ENCODE assay signal across 32 cellular contexts in the genomic region with DNA sequence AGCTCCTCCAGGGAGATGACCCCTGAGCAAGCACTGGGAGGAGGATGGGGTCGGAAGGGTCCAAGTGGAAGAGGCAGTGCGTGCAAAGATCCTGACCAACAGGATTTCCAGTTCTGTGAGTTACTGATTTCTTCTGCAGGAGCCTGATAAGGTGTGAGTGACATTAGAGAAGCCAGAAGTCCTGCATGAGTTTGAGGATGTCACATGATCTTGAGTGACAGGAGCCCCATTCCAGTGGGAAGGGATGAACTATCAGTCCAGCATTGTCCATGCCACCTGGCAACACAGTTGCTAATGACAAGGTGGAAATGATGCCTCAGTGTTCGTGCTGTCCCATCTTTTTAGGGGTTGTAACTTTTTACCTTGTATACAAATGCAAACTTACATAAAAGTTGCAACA.
"Had no signal": no experiment of that assay in that cellular context is flagged by ENCODE, and none has a peak within 500 bp of the region (broad histone marks: within the 10 kb centered on the region; RNA-seq: fewer than 3 reads in every experiment).

No MANE protein-coding gene starts in this region.

- H3K9me3 ChIP-seq: adrenal gland, gastrocnemius medialis had no signal

- H3K4me3 ChIP-seq: adrenal gland, breast epithelium, dorsolateral prefrontal cortex, esophagus muscularis mucosa, gastrocnemius medialis, heart left ventricle had no signal

- FAIRE-seq: colon had no signal

- H3K27ac ChIP-seq: adrenal gland, breast epithelium, dorsolateral prefrontal cortex, esophagus muscularis mucosa, foreskin keratinocyte, gastrocnemius medialis, heart left ventricle had no signal

- H3K4me3 Mint-ChIP-seq: activated CD4-positive, alpha-beta memory T cell treated with anti-CD3 and anti-CD28 coated beads, Interleukin-2, amount 10 ng/mL, durations not matched to agents 7 days and 5 days; activated CD4-positive, alpha-beta T cell treated with anti-CD3 and anti-CD28 coated beads for 36 hours; activated CD4-positive, alpha-beta T cell treated with anti-CD3 and anti-CD28 coated beads, Interleukin-2, amount 10 ng/mL, durations not matched to agents 24 days and 14 days; activated naive CD4-positive, alpha-beta T cell treated with anti-CD3 and anti-CD28 coated beads for 36 hours; activated naive CD4-positive, alpha-beta T cell treated with anti-CD3 and anti-CD28 coated beads, Interleukin-2, amount 50 U/mL, for 24 hours; activated naive CD8-positive, alpha-beta T cell treated with anti-CD3 and anti-CD28 coated beads for 36 hours; activated naive CD8-positive, alpha-beta T cell treated with anti-CD3 and anti-CD28 coated beads, Interleukin-2, amount 50 U/mL, for 24 hours; activated T-helper 1 cell treated with anti-CD3 and anti-CD28 coated beads, Interleukin-12 subunit alpha, Interleukin-12 subunit beta, Interleukin-2, Interleukin-4 antibody, amounts not matched to agents 30 ng/mL and 10 ng/mL and 1 ng/mL, durations not matched to agents 14 hours and 24 hours and 36 hours; brain; central memory CD8-positive, alpha-beta T cell; dendritic cell treated with granulocyte-macrophage colony-stimulating factor and Interleukin-4, amounts not matched to agents 40 ng/mL and 50 ng/mL, for 4 days; effector memory CD8-positive, alpha-beta T cell had no signal

- H3K4me1 ChIP-seq: adrenal gland, breast epithelium, foreskin keratinocyte had no signal

- ATAC-seq: activated CD4-positive, alpha-beta T cell treated with anti-CD3 and anti-CD28 coated beads for 36 hours; activated naive CD8-positive, alpha-beta T cell treated with anti-CD3 and anti-CD28 coated beads, Interleukin-2, amount 50 U/mL, for 24 hours; effector memory CD8-positive, alpha-beta T cell; foreskin keratinocyte; gastrocnemius medialis; heart left ventricle had no signal

- H3K27me3 ChIP-seq: adrenal gland, dorsolateral prefrontal cortex, gastrocnemius medialis had no signal

- H3K27ac Mint-ChIP-seq: activated CD4-positive, alpha-beta memory T cell treated with anti-CD3 and anti-CD28 coated beads, Interleukin-2, amount 10 ng/mL, durations not matched to agents 7 days and 5 days; activated CD4-positive, alpha-beta T cell treated with anti-CD3 and anti-CD28 coated beads for 36 hours; activated CD4-positive, alpha-beta T cell treated with anti-CD3 and anti-CD28 coated beads, Interleukin-2, amount 10 ng/mL, durations not matched to agents 24 days and 14 days; activated naive CD4-positive, alpha-beta T cell treated with anti-CD3 and anti-CD28 coated beads for 36 hours; activated naive CD4-positive, alpha-beta T cell treated with anti-CD3 and anti-CD28 coated beads, Interleukin-2, amount 50 U/mL, for 24 hours; activated naive CD8-positive, alpha-beta T cell treated with anti-CD3 and anti-CD28 coated beads for 36 hours; activated naive CD8-positive, alpha-beta T cell treated with anti-CD3 and anti-CD28 coated beads, Interleukin-2, amount 50 U/mL, for 24 hours; activated T-helper 1 cell treated with anti-CD3 and anti-CD28 coated beads, Interleukin-12 subunit alpha, Interleukin-12 subunit beta, Interleukin-2, Interleukin-4 antibody, amounts not matched to agents 30 ng/mL and 10 ng/mL and 1 ng/mL, durations not matched to agents 14 hours and 24 hours and 36 hours; activated T-helper 2 cell treated with anti-CD3 and anti-CD28 coated beads, Interferon-gamma antibody, Interleukin-2, Interleukin-4, amounts not matched to agents 10 μg/mL and 5 μg/mL and 100 μg/mL, durations not matched to agents 14 hours and 24 hours and 36 hours; brain; dendritic cell treated with granulocyte-macrophage colony-stimulating factor and Interleukin-4, amounts not matched to agents 40 ng/mL and 50 ng/mL, for 4 days; effector memory CD8-positive, alpha-beta T cell had no signal

- H3K9me3 Mint-ChIP-seq: activated CD4-positive, alpha-beta memory T cell treated with anti-CD3 and anti-CD28 coated beads, Interleukin-2, amount 10 ng/mL, durations not matched to agents 7 days and 5 days; activated CD4-positive, alpha-beta T cell treated with anti-CD3 and anti-CD28 coated beads, Interleukin-2, amount 10 ng/mL, durations not matched to agents 24 days and 14 days; activated naive CD4-positive, alpha-beta T cell treated with anti-CD3 and anti-CD28 coated beads, Interleukin-2, amount 50 U/mL, for 24 hours; activated T-helper 1 cell treated with anti-CD3 and anti-CD28 coated beads, Interleukin-12 subunit alpha, Interleukin-12 subunit beta, Interleukin-2, Interleukin-4 antibody, amounts not matched to agents 30 ng/mL and 10 ng/mL and 1 ng/mL, durations not matched to agents 14 hours and 24 hours and 36 hours; activated T-helper 2 cell treated with anti-CD3 and anti-CD28 coated beads, Interferon-gamma antibody, Interleukin-2, Interleukin-4, amounts not matched to agents 10 μg/mL and 5 μg/mL and 100 μg/mL, durations not matched to agents 14 hours and 24 hours and 36 hours; central memory CD8-positive, alpha-beta T cell; dendritic cell treated with granulocyte-macrophage colony-stimulating factor and Interleukin-4, amounts not matched to agents 40 ng/mL and 50 ng/mL, for 4 days; effector memory CD8-positive, alpha-beta T cell had no signal

- H3K36me3 Mint-ChIP-seq: activated naive CD4-positive, alpha-beta T cell treated with anti-CD3 and anti-CD28 coated beads, Interleukin-2, amount 50 U/mL, for 24 hours; activated naive CD8-positive, alpha-beta T cell treated with anti-CD3 and anti-CD28 coated beads for 36 hours; brain had no signal

- DNase-seq: activated CD4-positive, alpha-beta T cell treated with anti-CD3 and anti-CD28 coated beads for 36 hours; activated CD4-positive, alpha-beta T cell treated with anti-CD3 and anti-CD28 coated beads, Interleukin-2, amount 10 ng/mL, durations not matched to agents 24 days and 14 days; activated CD4-positive, alpha-beta T cell treated with anti-CD3 and anti-CD28 coated beads, Interleukin-2, amount 50 U/mL, for 4 hours; activated CD4-positive, CD25-positive, alpha-beta regulatory T cell; activated CD4-positive, CD25-positive, alpha-beta regulatory T cell treated with anti-CD3 and anti-CD28 coated beads, Interleukin-2, amount 50 U/mL, for 72 hours; activated CD8-positive, alpha-beta memory T cell treated with anti-CD3 and anti-CD28 coated beads, Interleukin-2, amount 50 U/mL, for 4 hours; activated effector memory CD4-positive, alpha-beta T cell treated with anti-CD3 and anti-CD28 coated beads, Interleukin-2, amount 50 U/mL, for 16 hours; activated naive CD4-positive, alpha-beta T cell treated with anti-CD3 and anti-CD28 coated beads for 36 hours; activated naive CD8-positive, alpha-beta T cell treated with anti-CD3 and anti-CD28 coated beads for 36 hours; activated naive CD8-positive, alpha-beta T cell treated with anti-CD3 and anti-CD28 coated beads, Interleukin-2, amount 50 U/mL, for 24 hours; activated T-cell treated with anti-CD3 and anti-CD28 coated beads, Interleukin-2, amount 50 U/mL, for 1 hour; activated T-cell treated with anti-CD3 and anti-CD28 coated beads, Interleukin-2, amount 50 U/mL, for 48 hours; amygdala; dorsolateral prefrontal cortex; effector memory CD8-positive, alpha-beta T cell; erythroblast; foreskin keratinocyte; gastrocnemius medialis; glutamatergic neuron; heart left ventricle; T-helper 2 cell had no signal

- H3K4me1 Mint-ChIP-seq: activated CD4-positive, alpha-beta memory T cell treated with anti-CD3 and anti-CD28 coated beads, Interleukin-2, amount 10 ng/mL, durations not matched to agents 7 days and 5 days; activated CD4-positive, alpha-beta T cell treated with anti-CD3 and anti-CD28 coated beads for 36 hours; activated CD4-positive, alpha-beta T cell treated with anti-CD3 and anti-CD28 coated beads, Interleukin-2, amount 10 ng/mL, durations not matched to agents 24 days and 14 days; activated naive CD4-positive, alpha-beta T cell treated with anti-CD3 and anti-CD28 coated beads, Interleukin-2, amount 50 U/mL, for 24 hours; activated naive CD8-positive, alpha-beta T cell treated with anti-CD3 and anti-CD28 coated beads for 36 hours; activated naive CD8-positive, alpha-beta T cell treated with anti-CD3 and anti-CD28 coated beads, Interleukin-2, amount 50 U/mL, for 24 hours; central memory CD8-positive, alpha-beta T cell had no signal

- H3K36me3 ChIP-seq: adrenal gland, breast epithelium, esophagus muscularis mucosa, gastrocnemius medialis, heart left ventricle had no signal
